Comparison of ENCODE assay signal across 25 cellular contexts in genomic region chr2:100629309-100629708, GRCh38.
"Had no signal": no experiment of that assay in that cellular context is flagged by ENCODE, and none has a peak within 500 bp of the region (broad histone marks: within the 10 kb centered on the region; RNA-seq: fewer than 3 reads in every experiment).

No MANE protein-coding gene starts in this region.

- H3K27me3 ChIP-seq: breast epithelium, pancreas, right atrium auricular region, vagina had no signal

- H3K27ac ChIP-seq: breast epithelium, left ventricle myocardium inferior, pancreas, right atrium auricular region, vagina, VCaP had no signal

- H3K4me1 ChIP-seq: breast epithelium, left ventricle myocardium inferior, pancreas, right atrium auricular region, vagina had no signal

- H3K4me3 ChIP-seq: breast epithelium, left ventricle myocardium inferior, lung, pancreas, right atrium auricular region, vagina had no signal

- DNase-seq: activated CD4-positive, alpha-beta T cell treated with anti-CD3 and anti-CD28 coated beads for 4 hours; activated CD4-positive, alpha-beta T cell treated with anti-CD3 and anti-CD28 coated beads, Interleukin-2, amount 50 U/mL, for 4 hours; activated naive CD8-positive, alpha-beta T cell treated with anti-CD3 and anti-CD28 coated beads, Interleukin-2, amount 50 U/mL, for 24 hours; activated T-cell treated with anti-CD3 and anti-CD28 coated beads, Interleukin-2, amount 50 U/mL, for 4 hours; central memory CD4-positive, alpha-beta T cell; effector CD4-positive, alpha-beta T cell; left ventricle myocardium inferior; midbrain; naive thymus-derived CD4-positive, alpha-beta T cell; pancreas; stimulated activated CD4-positive, alpha-beta T cell treated with anti-CD3 and anti-CD28 coated beads, Interleukin-15, amount 100 ng/mL, for 24 hours; T-helper 9 cell had no signal

- H3K9me3 ChIP-seq: breast epithelium, left ventricle myocardium inferior, pancreas, right atrium auricular region, vagina had no signal

- H3K36me3 ChIP-seq: breast epithelium, left ventricle myocardium inferior, pancreas, right atrium auricular region, vagina had no signal

- ATAC-seq: activated naive CD8-positive, alpha-beta T cell treated with anti-CD3 and anti-CD28 coated beads, Interleukin-2, amount 50 U/mL, for 24 hours; activated T-cell treated with anti-CD3 and anti-CD28 coated beads, Interleukin-2, amount 50 U/mL, for 4 hours; naive thymus-derived CD4-positive, alpha-beta T cell; pancreas had no signal

- H3K27me3 Mint-ChIP-seq: activated naive CD4-positive, alpha-beta T cell treated with anti-CD3 and anti-CD28 coated beads, Interleukin-2, amount 50 U/mL, for 24 hours; activated naive CD8-positive, alpha-beta T cell treated with anti-CD3 and anti-CD28 coated beads, Interleukin-2, amount 50 U/mL, for 24 hours; stimulated activated naive CD8-positive, alpha-beta T cell treated with anti-CD3 and anti-CD28 coated beads, Interleukin-15, Interleukin-2, amounts not matched to agents 100 ng/mL and 50 ng/mL, for 24 hours had no signal

- H3K36me3 Mint-ChIP-seq: activated naive CD4-positive, alpha-beta T cell treated with anti-CD3 and anti-CD28 coated beads, Interleukin-2, amount 50 U/mL, for 24 hours; type B pancreatic cell had no signal

- FAIRE-seq: frontal cortex, islet of Langerhans, pancreas, TTC549 had no signal

- H3K9me3 Mint-ChIP-seq: activated naive CD4-positive, alpha-beta T cell treated with anti-CD3 and anti-CD28 coated beads, Interleukin-2, amount 50 U/mL, for 24 hours; activated naive CD8-positive, alpha-beta T cell treated with anti-CD3 and anti-CD28 coated beads, Interleukin-2, amount 50 U/mL, for 24 hours; activated T-cell treated with anti-CD3 and anti-CD28 coated beads, Interleukin-2, amount 50 U/mL, for 4 hours; activated T-helper 2 cell treated with anti-CD3 and anti-CD28 coated beads, Interferon-gamma antibody, Interleukin-2, Interleukin-4, amounts not matched to agents 10 μg/mL and 5 μg/mL and 100 μg/mL, durations not matched to agents 14 hours and 24 hours and 36 hours; dendritic cell treated with granulocyte-macrophage colony-stimulating factor and Interleukin-4, amounts not matched to agents 40 ng/mL and 50 ng/mL, for 4 days; naive thymus-derived CD4-positive, alpha-beta T cell; stimulated activated naive CD8-positive, alpha-beta T cell treated with anti-CD3 and anti-CD28 coated beads, Interleukin-15, Interleukin-2, amounts not matched to agents 100 ng/mL and 50 ng/mL, for 24 hours; type B pancreatic cell had no signal

- H3K27ac Mint-ChIP-seq: activated naive CD4-positive, alpha-beta T cell treated with anti-CD3 and anti-CD28 coated beads, Interleukin-2, amount 50 U/mL, for 24 hours; activated naive CD8-positive, alpha-beta T cell treated with anti-CD3 and anti-CD28 coated beads, Interleukin-2, amount 50 U/mL, for 24 hours; dendritic cell treated with granulocyte-macrophage colony-stimulating factor and Interleukin-4, amounts not matched to agents 40 ng/mL and 50 ng/mL, for 4 days; stimulated activated naive CD8-positive, alpha-beta T cell treated with anti-CD3 and anti-CD28 coated beads, Interleukin-15, Interleukin-2, amounts not matched to agents 100 ng/mL and 50 ng/mL, for 24 hours; type B pancreatic cell had no signal

- H3K4me3 Mint-ChIP-seq: activated naive CD4-positive, alpha-beta T cell treated with anti-CD3 and anti-CD28 coated beads, Interleukin-2, amount 50 U/mL, for 24 hours; activated naive CD8-positive, alpha-beta T cell treated with anti-CD3 and anti-CD28 coated beads, Interleukin-2, amount 50 U/mL, for 24 hours; activated T-cell treated with anti-CD3 and anti-CD28 coated beads, Interleukin-2, amount 50 U/mL, for 4 hours; dendritic cell treated with granulocyte-macrophage colony-stimulating factor and Interleukin-4, amounts not matched to agents 40 ng/mL and 50 ng/mL, for 4 days; naive thymus-derived CD4-positive, alpha-beta T cell; stimulated activated naive CD8-positive, alpha-beta T cell treated with anti-CD3 and anti-CD28 coated beads, Interleukin-15, Interleukin-2, amounts not matched to agents 100 ng/mL and 50 ng/mL, for 24 hours; type B pancreatic cell had no signal
